19 cellular contexts compared by ENCODE assay signal in the genomic region with DNA sequence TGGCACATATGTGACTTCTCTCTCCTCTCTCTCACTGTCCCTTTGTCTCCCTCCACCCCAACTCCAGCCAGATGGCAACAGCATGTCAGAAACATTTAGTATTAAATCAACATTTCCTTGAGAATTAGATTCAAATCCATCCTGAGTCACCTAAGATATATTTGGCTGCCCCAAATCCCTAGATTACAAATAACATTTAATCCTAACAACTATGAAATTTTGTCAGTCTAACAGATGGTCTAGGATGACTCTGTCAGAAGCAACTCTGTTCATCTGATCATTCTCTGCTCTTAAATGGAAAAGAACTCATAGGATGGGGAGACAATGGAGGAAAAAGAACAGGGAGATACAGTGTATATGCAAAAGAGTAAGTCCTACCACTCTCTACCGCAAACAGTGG.
"Had no signal": no experiment of that assay in that cellular context is flagged by ENCODE, and none has a peak within 500 bp of the region (broad histone marks: within the 10 kb centered on the region; RNA-seq: fewer than 3 reads in every experiment).

No MANE protein-coding gene starts in this region.

- H3K27ac ChIP-seq: breast epithelium, neutrophil, transverse colon had no signal

- DNase-seq: activated CD4-positive, alpha-beta T cell treated with anti-CD3 and anti-CD28 coated beads for 4 hours; activated CD8-positive, alpha-beta memory T cell treated with anti-CD3 and anti-CD28 coated beads, Interleukin-2, amount 50 U/mL, for 4 hours; activated CD8-positive, alpha-beta T cell treated with anti-CD3 and anti-CD28 coated beads for 36 hours; activated naive CD8-positive, alpha-beta T cell treated with anti-CD3 and anti-CD28 coated beads, Interleukin-2, amount 10 ng/mL, durations not matched to agents 7 days and 5 days; activated T-cell treated with anti-CD3 and anti-CD28 coated beads, Interleukin-2, amount 50 U/mL, for 72 hours; anterior cingulate cortex; dermis blood vessel endothelial cell; foreskin melanocyte; heart left ventricle; islet precursor cell; left ventricle myocardium superior; posterior cingulate gyrus; small intestine; substantia nigra; T-cell; T1000; transverse colon had no signal

- H3K4me3 ChIP-seq: breast epithelium, heart left ventricle, transverse colon had no signal

- H3K9me3 ChIP-seq: breast epithelium, heart left ventricle, neutrophil, transverse colon had no signal

- H3K27me3 ChIP-seq: breast epithelium, heart left ventricle, transverse colon had no signal

- H3K36me3 ChIP-seq: breast epithelium, heart left ventricle, neutrophil, transverse colon had no signal
